ENCODE assay signal across 10 cellular contexts in genomic region chr1:111422546-111423391, GRCh38. TPM values are rescaled to one million over a fixed set of nuclear protein-coding genes. Genes with fewer than 3 reads are reported as not detected.
DNase-seq lines count a peak whose midpoint lies in the region; ATAC-seq and TF ChIP-seq lines count a peak whose summit lies in the region.
"Had no signal": no experiment of that assay in that cellular context is flagged by ENCODE, and none has a peak within 500 bp of the region (broad histone marks: within the 10 kb centered on the region; RNA-seq: fewer than 3 reads in every experiment).

No MANE protein-coding gene starts in this region.

- no peak for TF ChIP-seq POLR2A in erythroblast (IDR thresholded peaks at IDR 0.05; ENCODE audit: low read length)
- no peak for TF ChIP-seq POLR2A in heart left ventricle (IDR thresholded peaks at IDR 0.05)

- H3K9me3 ChIP-seq in heart left ventricle (no peaks in the 10 kb centered on the region), BE2C (no peaks in the 10 kb centered on the region)

- H3K36me3 ChIP-seq in heart left ventricle = peaks cover 0 to 5% (median 0%) of the 10 kb centered on the region in 9 donors
- no peaks in the 10 kb centered on the region for H3K36me3 ChIP-seq in BE2C
- no peaks in the 10 kb centered on the region for H3K36me3 ChIP-seq in H7 (replicated peaks; ENCODE audit: control insufficient read depth, insufficient read depth, low read length)

- no peak overlapping the region for H3K4me3 ChIP-seq in AG09309 (ENCODE audit: control insufficient read depth, low read depth, low read length)
- no peak overlapping the region for H3K4me3 ChIP-seq in heart left ventricle
- H3K4me3 ChIP-seq in BE2C (ENCODE audit: low read depth, low read length) = no peak overlapping the region
- no peak overlapping the region for H3K4me3 ChIP-seq in H7 (ENCODE audit: insufficient read depth, low read depth, low read length)

- no peaks in the 10 kb centered on the region for H3K4me1 ChIP-seq in heart left ventricle
- no peaks in the 10 kb centered on the region for H3K4me1 ChIP-seq in BE2C

- H3K27ac ChIP-seq in heart left ventricle = no peak overlapping the region

- intact Hi-C loops in heart left ventricle (cut with DNase I) = no loop called here

- TF ChIP-seq CTCF in AG09309 (IDR thresholded peaks at IDR 0.05; ENCODE audit: control insufficient read depth, insufficient read depth, low read depth, low read length, missing control alignments) (no peak), heart left ventricle (IDR thresholded peaks at IDR 0.05) (no peak), BE2C (IDR thresholded peaks at IDR 0.05; ENCODE audit: low read depth, low read length) (no peak)

- ATAC-seq in left lobe of liver (peak; percentile 95), heart left ventricle (no peak)
- ATAC-seq: stimulated activated naive CD8-positive, alpha-beta T cell treated with anti-CD3 and anti-CD28 coated beads, Interleukin-15, Interleukin-2, amounts not matched to agents 100 U/mL and 50 U/mL, for 24 hours had no signal

- no peaks in the 10 kb centered on the region for H3K27me3 ChIP-seq in heart left ventricle
- no peaks in the 10 kb centered on the region for H3K27me3 ChIP-seq in BE2C
- no peaks in the 10 kb centered on the region for H3K27me3 ChIP-seq in H7 (ENCODE audit: control insufficient read depth, insufficient read depth, low read length)

- 83 to 91% (median 90%) methylated on average over 13 of the region's 13 CpGs for WGBS in heart left ventricle, 4 donors

- peak; percentile 8 for DNase-seq in AG09309 (ENCODE audit: low read depth)
- DNase-seq in HuH-7.5 (ENCODE audit: low spot score) = peak; percentile 33
- DNase-seq in SHP77 treated with DMSO at 0.1 percent for 48 hours (lab: John Stamatoyannopoulos, UW) = peak; percentile 18
- DNase-seq in left lobe of liver (ENCODE audit: low spot score) = peak; percentile 97
- no peak for DNase-seq in erythroblast (lab: John Stamatoyannopoulos, UW)
- no peak for DNase-seq in heart left ventricle
- no peak for DNase-seq in BE2C
- DNase-seq in H7 = no peak
- DNase-seq: NCI-H1417; stimulated activated naive CD8-positive, alpha-beta T cell treated with anti-CD3 and anti-CD28 coated beads, Interleukin-15, Interleukin-2, amounts not matched to agents 100 U/mL and 50 U/mL, for 24 hours had no signal

RNA-seq across cellular contexts. Expression of gene OVGP1, which starts 4.8 kb away (rescaled TPM):
- 4.7 TPM for total RNA-seq in left lobe of liver
- total RNA-seq in heart left ventricle = 1 to 10 TPM in 1 of 9 donors, under 1 TPM in 8; 0.30 to 1.4 (median 0.63) TPM
- polyA plus RNA-seq in heart left ventricle = under 1 TPM; 0.28 to 0.61 TPM
- polyA plus RNA-seq in BE2C (2012; ENCODE audit: insufficient read depth, insufficient read length, low read depth) = 17.4 TPM
- 0.87 and 3.9 TPM in 2 replicates for total RNA-seq in H7 (2014; rRNA removed; shearing (Covaris generic))

RNA-seq across cellular contexts. Expression of gene WDR77, which starts 26.3 kb away (rescaled TPM):
- total RNA-seq in left lobe of liver (15.7 TPM), heart left ventricle (10 to 100 TPM; 30.5 to 48.4 (median 34.0) TPM)
- 10 to 100 TPM; 25.6 to 64.3 TPM for polyA plus RNA-seq in heart left ventricle
- polyA plus RNA-seq in BE2C (2012; ENCODE audit: insufficient read depth, insufficient read length, low read depth) = 64.6 TPM
- total RNA-seq in H7 (2014; rRNA removed; shearing (Covaris generic)) = 110 and 175 TPM in 2 replicates

RNA-seq across cellular contexts. Expression of gene ATP5PB, which starts 26.5 kb away (rescaled TPM):
- 130 TPM for total RNA-seq in left lobe of liver
- total RNA-seq in heart left ventricle = 100 to 1,000 TPM; 394 to 878 (median 625) TPM
- 100 to 1,000 TPM; 563 to 710 TPM for polyA plus RNA-seq in heart left ventricle
- polyA plus RNA-seq in BE2C (2012; ENCODE audit: insufficient read depth, insufficient read length, low read depth) = 558 TPM
- 691 and 763 TPM in 2 replicates for total RNA-seq in H7 (2014; rRNA removed; shearing (Covaris generic))

RNA-seq across cellular contexts. Expression of gene C1orf162, which starts 51.0 kb away (rescaled TPM):
- total RNA-seq in left lobe of liver = 6.8 TPM
- 10 to 100 TPM in 2 of 9 donors, 1 to 10 TPM in 7; 2.3 to 45.1 (median 6.5) TPM for total RNA-seq in heart left ventricle
- polyA plus RNA-seq in heart left ventricle = 1 to 10 TPM; 6.8 to 9.3 TPM
- 0.88 TPM for polyA plus RNA-seq in BE2C (2012; ENCODE audit: insufficient read depth, insufficient read length, low read depth)
- 0.21 and 0.85 TPM in 2 replicates for total RNA-seq in H7 (2014; rRNA removed; shearing (Covaris generic))

Comparison
In these comparisons a context has a peak if more than half of its experiments do, and no peak if none do; other contexts are left out.
1. DNase-seq: peak in AG09309 (single experiment), HuH-7.5 (single experiment), SHP77 treated with DMSO at 0.1 percent for 48 hours (single experiment) and left lobe of liver (single experiment); none in erythroblast (0 of 2), heart left ventricle (0 of 5), BE2C (single experiment) and H7 (single experiment).